Comparison of ENCODE assay signal across 1 cellular context in the genomic region with DNA sequence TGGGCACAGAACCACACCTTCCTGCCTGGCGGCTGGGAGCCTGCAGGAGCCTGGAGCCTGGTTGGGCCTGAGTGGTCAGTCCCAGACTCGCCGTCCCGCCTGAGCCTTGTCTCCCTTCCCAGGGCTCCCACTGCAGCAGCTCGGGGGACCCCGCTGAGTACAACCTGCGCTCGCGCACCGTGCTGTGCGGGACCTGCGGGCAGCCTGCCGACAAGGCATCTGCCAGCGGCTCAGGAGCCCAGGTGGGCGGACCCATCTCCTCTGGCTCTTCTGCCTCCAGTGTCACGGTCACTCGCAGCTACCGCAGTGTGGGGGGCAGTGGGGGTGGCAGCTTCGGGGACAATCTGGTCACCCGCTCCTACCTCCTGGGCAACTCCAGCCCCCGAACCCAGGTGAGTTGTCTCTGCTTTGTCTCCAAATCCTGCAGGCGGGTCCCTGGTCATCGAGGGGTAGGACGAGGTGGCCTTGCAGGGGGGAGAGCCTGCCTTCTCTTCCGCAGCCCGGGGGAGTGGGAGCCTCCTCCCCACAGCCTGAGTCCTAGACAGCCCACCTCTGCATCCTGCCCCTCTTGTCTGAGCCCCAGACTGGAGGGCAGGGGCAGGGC.
TF ChIP-seq lines count a peak whose summit lies in the region.

No MANE protein-coding gene starts in this region.

TF ChIP-seq in SK-N-SH treated with all-trans-retinoic acid at 6 μM for 48 hours, 23 proteins besides CTCF, POLR2A, EP300 and RAD21 (continued from another document):
- TF ChIP-seq, protein P1, sequence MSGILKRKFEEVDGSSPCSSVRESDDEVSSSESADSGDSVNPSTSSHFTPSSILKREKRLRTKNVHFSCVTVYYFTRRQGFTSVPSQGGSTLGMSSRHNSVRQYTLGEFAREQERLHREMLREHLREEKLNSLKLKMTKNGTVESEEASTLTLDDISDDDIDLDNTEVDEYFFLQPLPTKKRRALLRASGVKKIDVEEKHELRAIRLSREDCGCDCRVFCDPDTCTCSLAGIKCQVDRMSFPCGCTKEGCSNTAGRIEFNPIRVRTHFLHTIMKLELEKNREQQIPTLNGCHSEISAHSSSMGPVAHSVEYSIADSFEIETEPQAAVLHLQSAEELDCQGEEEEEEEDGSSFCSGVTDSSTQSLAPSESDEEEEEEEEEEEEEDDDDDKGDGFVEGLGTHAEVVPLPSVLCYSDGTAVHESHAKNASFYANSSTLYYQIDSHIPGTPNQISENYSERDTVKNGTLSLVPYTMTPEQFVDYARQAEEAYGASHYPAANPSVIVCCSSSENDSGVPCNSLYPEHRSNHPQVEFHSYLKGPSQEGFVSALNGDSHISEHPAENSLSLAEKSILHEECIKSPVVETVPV (CRISPR knock-in tag; IDR thresholded peaks at IDR 0.05), result no peak
- TF ChIP-seq, protein P2, sequence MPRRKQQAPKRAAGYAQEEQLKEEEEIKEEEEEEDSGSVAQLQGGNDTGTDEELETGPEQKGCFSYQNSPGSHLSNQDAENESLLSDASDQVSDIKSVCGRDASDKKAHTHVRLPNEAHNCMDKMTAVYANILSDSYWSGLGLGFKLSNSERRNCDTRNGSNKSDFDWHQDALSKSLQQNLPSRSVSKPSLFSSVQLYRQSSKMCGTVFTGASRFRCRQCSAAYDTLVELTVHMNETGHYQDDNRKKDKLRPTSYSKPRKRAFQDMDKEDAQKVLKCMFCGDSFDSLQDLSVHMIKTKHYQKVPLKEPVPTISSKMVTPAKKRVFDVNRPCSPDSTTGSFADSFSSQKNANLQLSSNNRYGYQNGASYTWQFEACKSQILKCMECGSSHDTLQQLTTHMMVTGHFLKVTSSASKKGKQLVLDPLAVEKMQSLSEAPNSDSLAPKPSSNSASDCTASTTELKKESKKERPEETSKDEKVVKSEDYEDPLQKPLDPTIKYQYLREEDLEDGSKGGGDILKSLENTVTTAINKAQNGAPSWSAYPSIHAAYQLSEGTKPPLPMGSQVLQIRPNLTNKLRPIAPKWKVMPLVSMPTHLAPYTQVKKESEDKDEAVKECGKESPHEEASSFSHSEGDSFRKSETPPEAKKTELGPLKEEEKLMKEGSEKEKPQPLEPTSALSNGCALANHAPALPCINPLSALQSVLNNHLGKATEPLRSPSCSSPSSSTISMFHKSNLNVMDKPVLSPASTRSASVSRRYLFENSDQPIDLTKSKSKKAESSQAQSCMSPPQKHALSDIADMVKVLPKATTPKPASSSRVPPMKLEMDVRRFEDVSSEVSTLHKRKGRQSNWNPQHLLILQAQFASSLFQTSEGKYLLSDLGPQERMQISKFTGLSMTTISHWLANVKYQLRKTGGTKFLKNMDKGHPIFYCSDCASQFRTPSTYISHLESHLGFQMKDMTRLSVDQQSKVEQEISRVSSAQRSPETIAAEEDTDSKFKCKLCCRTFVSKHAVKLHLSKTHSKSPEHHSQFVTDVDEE (CRISPR knock-in tag; IDR thresholded peaks at IDR 0.05), result no peak
